7 cellular contexts compared by ENCODE assay signal in the genomic region with DNA sequence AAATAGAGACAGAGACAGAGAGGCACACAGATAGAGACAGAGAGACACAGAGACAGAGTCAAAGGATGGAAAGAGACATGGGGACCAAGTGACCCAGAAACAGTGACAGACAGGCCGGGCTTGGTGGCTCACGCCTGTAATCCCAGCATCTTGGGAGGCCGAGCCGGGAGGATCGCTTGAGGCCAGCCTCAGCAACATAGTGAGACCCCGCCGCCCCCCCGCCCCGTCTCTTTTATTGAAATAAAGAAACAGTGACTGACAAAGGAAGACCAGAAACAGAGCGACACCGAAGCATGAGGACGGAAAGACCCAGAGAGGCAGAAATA. TPM values are rescaled to one million over a fixed set of nuclear protein-coding genes. Genes with fewer than 3 reads are reported as not detected.
DNase-seq lines count a peak whose midpoint lies in the region; ATAC-seq, FAIRE-seq and TF ChIP-seq lines count a peak whose summit lies in the region.

No MANE protein-coding gene starts in this region.

- no peak for TF ChIP-seq POLR2A in adrenal gland (IDR thresholded peaks at IDR 0.05)

- no peaks in the 10 kb centered on the region for H3K9me1 ChIP-seq in keratinocyte (ENCODE audit: control insufficient read depth, extremely low read depth, insufficient read depth, low read length)

- H3K27me3 ChIP-seq in KMS-11 (ENCODE audit: insufficient read depth, low read depth) (peaks cover 19% of the 10 kb centered on the region), adrenal gland (no peaks in the 10 kb centered on the region), keratinocyte (ENCODE audit: control insufficient read depth, extremely low read depth, insufficient read depth, low read length) (no peaks in the 10 kb centered on the region)

- intact Hi-C loops in adrenal gland (cut with DNase I), result loop anchor here in 1 of 2 donors (2.0 kb wide), 1 partner anchor 46 kb away; no protein-coding TSS in a partner anchor

- H3K4me3 Mint-ChIP-seq in stimulated activated naive CD8-positive, alpha-beta T cell treated with anti-CD3 and anti-CD28 coated beads, Interleukin-15, amount 100 ng/mL, for 72 hours, result peak overlapping the region; percentile 91

- DNase-seq in adrenal gland (peak in 2 of 7 donors; percentile 76 to 87), keratinocyte (ENCODE audit: low read depth, low spot score) (no peak), NCI-H2029 treated with DMSO at 0.1 percent for 48 hours (lab: John Stamatoyannopoulos, UW) (no peak)
- no peak for DNase-seq in stimulated activated naive CD8-positive, alpha-beta T cell treated with anti-CD3 and anti-CD28 coated beads, Interleukin-15, amount 100 ng/mL, for 72 hours
- DNase-seq in activated CD8-positive, alpha-beta memory T cell treated with anti-CD3 and anti-CD28 coated beads, Interleukin-2, amount 50 U/mL, for 4 hours, result no peak

- H3K4me1 Mint-ChIP-seq in stimulated activated naive CD8-positive, alpha-beta T cell treated with anti-CD3 and anti-CD28 coated beads, Interleukin-15, amount 100 ng/mL, for 72 hours, result peaks cover 43% of the 10 kb centered on the region

- H3K4me2 ChIP-seq in KMS-11 (peak overlapping the region; percentile 70), keratinocyte (ENCODE audit: control insufficient read depth, extremely low read depth, insufficient read depth, low read depth, low read length) (peak overlapping the region; percentile 92)

- H3K36me3 ChIP-seq in KMS-11 (ENCODE audit: insufficient read depth) (no peaks in the 10 kb centered on the region), adrenal gland (replicated peaks in 1 of 2) (no peaks in the 10 kb centered on the region), keratinocyte (ENCODE audit: control insufficient read depth in 2 of 2, extremely low read depth in 1 of 2, insufficient read depth in 2 of 2, low read length in 2 of 2) (no peaks in the 10 kb centered on the region)

- TF ChIP-seq CTCF in KMS-11 (conservative IDR thresholded peaks at IDR 0.05; ENCODE audit: low read depth, low read length), result no peak
- no peak for TF ChIP-seq CTCF in adrenal gland (IDR thresholded peaks at IDR 0.05)
- TF ChIP-seq CTCF in keratinocyte (optimal IDR thresholded peaks at IDR 0.05 in 1 of 3, IDR thresholded peaks at IDR 0.05 in 1 of 3, conservative IDR thresholded peaks at IDR 0.05 in 1 of 3; ENCODE audit: extremely low read depth in 1 of 3, insufficient read depth in 2 of 3, low read length in 3 of 3), result no peak

- H3K27ac ChIP-seq in KMS-11 (peak overlapping the region; percentile 36; the same call in 1 of the 2 replicates), adrenal gland (peak overlapping the region in 4 of 5 donors; percentile 74 to 99 (median 89)), keratinocyte (ENCODE audit: control insufficient read depth, insufficient read depth, low read length) (peak overlapping the region; percentile 73)

- H3K4me1 ChIP-seq in KMS-11 (ENCODE audit: low read depth, poor library complexity, severe bottlenecking) (peaks cover 16% of the 10 kb centered on the region), adrenal gland (replicated peaks in 1 of 2) (peaks cover 31 to 39% of the 10 kb centered on the region in 2 donors), keratinocyte (ENCODE audit: control insufficient read depth, extremely low read depth, insufficient read depth, low read length) (peaks cover 14% of the 10 kb centered on the region)

- H3K4me3 ChIP-seq in KMS-11 (IDR thresholded peaks at IDR 0.05; ENCODE audit: insufficient read depth, low read depth, low read length) (no peak overlapping the region), adrenal gland (peak overlapping the region in 1 of 4 donors; percentile 94), keratinocyte (ENCODE audit: control insufficient read depth in 2 of 3, extremely low read depth in 1 of 3, insufficient read depth in 2 of 3, low read depth in 1 of 3, low read length in 3 of 3) (peak overlapping the region; percentile 65 to 88 (median 87))

- WGBS in adrenal gland, 4 donors, result 7 to 10% (median 7%) methylated on average over 12 of the region's 12 CpGs

- H3K9me3 ChIP-seq in adrenal gland (replicated peaks in 1 of 3) (no peaks in the 10 kb centered on the region), keratinocyte (ENCODE audit: control insufficient read depth, low read depth, low read length) (no peaks in the 10 kb centered on the region)

- no peak for ATAC-seq in stimulated activated naive CD8-positive, alpha-beta T cell treated with anti-CD3 and anti-CD28 coated beads, Interleukin-15, amount 100 ng/mL, for 72 hours
- ATAC-seq in HG03571 (IDR thresholded peaks at IDR 0.05; ENCODE audit: unreplicated experiment), result no peak

- no peak overlapping the region for H3K27ac Mint-ChIP-seq in stimulated activated naive CD8-positive, alpha-beta T cell treated with anti-CD3 and anti-CD28 coated beads, Interleukin-15, amount 100 ng/mL, for 72 hours

- FAIRE-seq in keratinocyte (lab: Jason Lieb, UNC), result no peak

- H3K9me3 Mint-ChIP-seq in stimulated activated naive CD8-positive, alpha-beta T cell treated with anti-CD3 and anti-CD28 coated beads, Interleukin-15, amount 100 ng/mL, for 72 hours, result no peaks in the 10 kb centered on the region

- H4K20me1 ChIP-seq in KMS-11 (ENCODE audit: insufficient read depth), result no peaks in the 10 kb centered on the region
- peaks cover 7% of the 10 kb centered on the region for H4K20me1 ChIP-seq in keratinocyte (ENCODE audit: control insufficient read depth, extremely low read depth, insufficient read depth, low read length)

- H3K9ac ChIP-seq in KMS-11 (peak overlapping the region; percentile 48; the same call in 1 of the 2 replicates), keratinocyte (ENCODE audit: control insufficient read depth, extremely low read depth, insufficient read depth, low read length) (peak overlapping the region; percentile 81)

- peak overlapping the region; percentile 90 for H2AFZ ChIP-seq in KMS-11 (ENCODE audit: low read depth)
- H2AFZ ChIP-seq in keratinocyte (ENCODE audit: control insufficient read depth, low read length), result peak overlapping the region; percentile 100

- peaks cover 47% of the 10 kb centered on the region for H3K27me3 Mint-ChIP-seq in stimulated activated naive CD8-positive, alpha-beta T cell treated with anti-CD3 and anti-CD28 coated beads, Interleukin-15, amount 100 ng/mL, for 72 hours

- dilution Hi-C loops in keratinocyte (cut with MboI; ENCODE audit: extremely low pct_ligation_motif_present, low sequenced_read_pairs), result no loop called here

- no peaks in the 10 kb centered on the region for H3K79me2 ChIP-seq in KMS-11 (ENCODE audit: insufficient read depth, low read depth)
- H3K79me2 ChIP-seq in keratinocyte (ENCODE audit: control insufficient read depth, insufficient read depth, low read length), result peaks cover 21% of the 10 kb centered on the region

RNA-seq across cellular contexts. Expression of a gene that starts 0.8 kb away (rescaled TPM):
- 100 to 1,000 TPM; 120 to 243 (median 138) TPM for total RNA-seq in adrenal gland
- 100 to 1,000 TPM in 2 of 3 donors, 10 to 100 TPM in 1; 82.7 to 139 (median 124) TPM for polyA plus RNA-seq in adrenal gland
- polyA plus RNA-seq in keratinocyte, result 26.8 to 38.9 TPM (median 29.8 TPM) in 3 replicates
- polyA plus RNA-seq in keratinocyte (2011; ENCODE audit: low read depth), result 39.2 TPM
- polyA plus RNA-seq in keratinocyte (2011; cell fraction: cytosol; rRNA removed), result 20.2 and 26.0 TPM in 2 replicates
- 70.7 and 97.0 TPM in 2 replicates for polyA plus RNA-seq in keratinocyte (2011; cell fraction: nucleus; rRNA removed)
- polyA plus RNA-seq in keratinocyte (2012; ENCODE audit: low replicate concordance), result 47.3 and 77.1 TPM in 2 replicates
- polyA minus RNA-seq in keratinocyte, result 40.8 to 124 TPM (median 41.7 TPM) in 3 replicates
- 36.6 TPM for polyA minus RNA-seq in keratinocyte (2011; cell fraction: cytosol; rRNA and poly(A)+ RNA removed)
- polyA minus RNA-seq in keratinocyte (2011; cell fraction: nucleus; rRNA and poly(A)+ RNA removed), result 45.4 and 54.4 TPM in 2 replicates

RNA-seq across cellular contexts. Expression of a gene that starts 36.3 kb away (rescaled TPM):
- 10 to 100 TPM; 18.6 to 81.1 (median 44.7) TPM for total RNA-seq in adrenal gland
- 10 to 100 TPM in 2 of 3 donors, 1 to 10 TPM in 1; 5.1 to 68.4 (median 55.1) TPM for polyA plus RNA-seq in adrenal gland
- 13.6 to 28.4 TPM (median 20.8 TPM) in 3 replicates for polyA plus RNA-seq in keratinocyte
- polyA plus RNA-seq in keratinocyte (2011; ENCODE audit: low read depth), result 35.5 TPM
- polyA plus RNA-seq in keratinocyte (2011; cell fraction: cytosol; rRNA removed), result 8.3 and 23.8 TPM in 2 replicates
- polyA plus RNA-seq in keratinocyte (2011; cell fraction: nucleus; rRNA removed), result 77.2 and 107 TPM in 2 replicates
- 44.8 and 76.7 TPM in 2 replicates for polyA plus RNA-seq in keratinocyte (2012; ENCODE audit: low replicate concordance)
- 13.7 to 36.7 TPM (median 16.2 TPM) in 3 replicates for polyA minus RNA-seq in keratinocyte
- 39.3 TPM for polyA minus RNA-seq in keratinocyte (2011; cell fraction: cytosol; rRNA and poly(A)+ RNA removed)
- 68.3 and 68.9 TPM in 2 replicates for polyA minus RNA-seq in keratinocyte (2011; cell fraction: nucleus; rRNA and poly(A)+ RNA removed)

RNA-seq across cellular contexts. Expression of a gene that starts 45.8 kb away (rescaled TPM):
- total RNA-seq in adrenal gland, result 100 to 1,000 TPM in 3 of 8 donors, 10 to 100 TPM in 5; 53.1 to 248 (median 68.5) TPM
- polyA plus RNA-seq in adrenal gland, result 100 to 1,000 TPM in 1 of 3 donors, 10 to 100 TPM in 2; 63.2 to 112 (median 70.5) TPM
- 46.9 to 92.1 TPM (median 56.0 TPM) in 3 replicates for polyA plus RNA-seq in keratinocyte
- polyA plus RNA-seq in keratinocyte (2011; ENCODE audit: low read depth), result 16.4 TPM
- 36.5 and 67.4 TPM in 2 replicates for polyA plus RNA-seq in keratinocyte (2011; cell fraction: cytosol; rRNA removed)
- 34.9 and 41.4 TPM in 2 replicates for polyA plus RNA-seq in keratinocyte (2011; cell fraction: nucleus; rRNA removed)
- polyA plus RNA-seq in keratinocyte (2012; ENCODE audit: low replicate concordance), result 31.8 and 89.9 TPM in 2 replicates
- polyA minus RNA-seq in keratinocyte, result 37.7 to 134 TPM (median 38.3 TPM) in 3 replicates
- polyA minus RNA-seq in keratinocyte (2011; cell fraction: cytosol; rRNA and poly(A)+ RNA removed), result 41.4 TPM
- polyA minus RNA-seq in keratinocyte (2011; cell fraction: nucleus; rRNA and poly(A)+ RNA removed), result 18.8 and 19.3 TPM in 2 replicates

Comparison
In these comparisons a context has a peak if more than half of its experiments do, and no peak if none do; other contexts are left out.
1. H3K27ac ChIP-seq: peak in every context shown above with its lines; median percentile 89 in adrenal gland; 73 in keratinocyte; 36 in KMS-11.